9 cellular contexts compared by ENCODE assay signal in the genomic region with DNA sequence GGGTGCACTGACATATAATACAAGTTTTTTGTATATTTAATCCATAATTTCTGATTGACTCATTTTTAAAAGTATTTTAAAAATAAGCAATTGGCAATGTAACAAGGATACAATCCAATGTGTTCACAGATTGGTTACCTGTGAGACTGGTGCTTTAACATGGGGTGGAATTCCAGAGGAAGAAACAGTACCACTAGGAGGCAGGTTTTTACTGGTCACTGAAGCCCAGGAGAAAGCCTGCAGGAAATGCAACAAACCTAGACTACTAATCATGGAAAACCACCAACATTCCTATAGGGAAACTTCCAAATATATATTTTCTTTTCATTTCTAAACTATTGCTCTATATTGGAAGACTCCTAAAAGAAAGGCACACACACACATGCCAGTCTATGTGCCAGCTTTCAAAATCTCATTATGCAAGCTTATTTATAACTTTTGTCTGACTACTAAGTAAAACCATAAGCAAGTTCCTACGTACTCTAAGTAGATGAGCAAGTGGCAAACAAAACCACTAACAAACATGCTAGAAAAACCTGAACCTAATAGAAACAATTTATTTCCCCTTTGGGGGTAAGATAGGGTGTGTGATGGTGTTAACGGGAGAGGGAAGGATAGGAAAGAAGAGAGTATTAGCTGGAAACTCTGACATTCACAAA. TPM values are rescaled to one million over a fixed set of nuclear protein-coding genes. Genes with fewer than 3 reads are reported as not detected.
DNase-seq lines count a peak whose midpoint lies in the region; FAIRE-seq and TF ChIP-seq lines count a peak whose summit lies in the region.
"Had no signal": no experiment of that assay in that cellular context is flagged by ENCODE, and none has a peak within 500 bp of the region (broad histone marks: within the 10 kb centered on the region; RNA-seq: fewer than 3 reads in every experiment).

No MANE protein-coding gene starts in this region.

- TF ChIP-seq CTCF in RWPE1 (conservative IDR thresholded peaks at IDR 0.05; ENCODE audit: low read depth) (peak; percentile 20), fibroblast of lung (conservative IDR thresholded peaks at IDR 0.05 in 1 of 2, IDR thresholded peaks at IDR 0.05 in 1 of 2; ENCODE audit: low read depth in 1 of 2, low read length in 2 of 2) (peak; percentile 54)

- H3K27ac Mint-ChIP-seq in T-helper 1 cell treated with Interleukin-12 subunit alpha and Interleukin-12 subunit beta and Interleukin-4 antibody, amounts not matched to agents 30 μg/mL and 1 μg/mL, for 36 hours: peak overlapping the region; percentile 93

- 79 to 81% (median 80%) methylated on average over 2 of the region's 2 CpGs for WGBS in small intestine, 3 donors

- no peak overlapping the region for H2AFZ ChIP-seq in fibroblast of lung (ENCODE audit: low read length)
- H2AFZ ChIP-seq: parathyroid adenoma had no signal

- H3K4me3 ChIP-seq in fibroblast of lung (replicated peaks in 1 of 4; ENCODE audit: control extremely low read depth in 1 of 4, insufficient read depth in 1 of 4, low read depth in 3 of 4, low read length in 4 of 4) (no peak overlapping the region), small intestine (ENCODE audit: low read depth in 1 of 2, low read length in 2 of 2) (no peak overlapping the region)

- H3K9me3 ChIP-seq in fibroblast of lung (ENCODE audit: control insufficient read depth, insufficient read depth, low read depth, low read length): no peaks in the 10 kb centered on the region
- H3K9me3 ChIP-seq in small intestine (ENCODE audit: control insufficient read depth, low read depth): no peaks in the 10 kb centered on the region

- CTCF ChIA-PET in RWPE1 (lab: Yijun Ruan, JAX): no interaction called here

- peaks cover 44% of the 10 kb centered on the region for H3K4me1 Mint-ChIP-seq in T-helper 1 cell treated with Interleukin-12 subunit alpha and Interleukin-12 subunit beta and Interleukin-4 antibody, amounts not matched to agents 30 μg/mL and 1 μg/mL, for 36 hours (ENCODE audit: low read depth)

- peak overlapping the region; percentile 64 for H3K4me3 Mint-ChIP-seq in T-helper 1 cell treated with Interleukin-12 subunit alpha and Interleukin-12 subunit beta and Interleukin-4 antibody, amounts not matched to agents 30 μg/mL and 1 μg/mL, for 36 hours

- H3K27me3 Mint-ChIP-seq in T-helper 1 cell treated with Interleukin-12 subunit alpha and Interleukin-12 subunit beta and Interleukin-4 antibody, amounts not matched to agents 30 μg/mL and 1 μg/mL, for 36 hours (ENCODE audit: low read depth): no peaks in the 10 kb centered on the region

- no peaks in the 10 kb centered on the region for H4K20me1 ChIP-seq in fibroblast of lung (ENCODE audit: control insufficient read depth, extremely low read depth, insufficient read depth, low read length)

- peaks cover 3% of the 10 kb centered on the region for H3K4me1 ChIP-seq in fibroblast of lung (ENCODE audit: control insufficient read depth, extremely low read depth, insufficient read depth, low read length)
- no peaks in the 10 kb centered on the region for H3K4me1 ChIP-seq in small intestine (ENCODE audit: control insufficient read depth in 2 of 2, insufficient read depth in 1 of 2, low read depth in 1 of 2, low read length in 1 of 2)
- H3K4me1 ChIP-seq: parathyroid adenoma had no signal

- no peak overlapping the region for H3K9ac ChIP-seq in fibroblast of lung (ENCODE audit: insufficient read depth, low read length)
- H3K9ac ChIP-seq: parathyroid adenoma had no signal

- POLR2A ChIA-PET in RWPE1 (lab: Yijun Ruan, JAX; ENCODE audit: low non-redundant PET): no interaction called here

- FAIRE-seq in small intestine (lab: Jason Lieb, UNC): no peak

- H3K4me2 ChIP-seq in fibroblast of lung (ENCODE audit: extremely low read depth, insufficient read depth, low read length): no peak overlapping the region

- H3K27me3 ChIP-seq in fibroblast of lung (ENCODE audit: control insufficient read depth, insufficient read depth, low read length) (no peaks in the 10 kb centered on the region), small intestine (ENCODE audit: control insufficient read depth in 2 of 2, insufficient read depth in 2 of 2, low read length in 2 of 2) (no peaks in the 10 kb centered on the region)

- H3K27ac ChIP-seq in RWPE1 (no peak overlapping the region), fibroblast of lung (ENCODE audit: insufficient read depth, low read length) (no peak overlapping the region), small intestine (ENCODE audit: low read depth in 1 of 2, low read length in 1 of 2) (no peak overlapping the region)
- H3K27ac ChIP-seq: parathyroid adenoma had no signal

- H3K36me3 Mint-ChIP-seq in T-helper 1 cell treated with Interleukin-12 subunit alpha and Interleukin-12 subunit beta and Interleukin-4 antibody, amounts not matched to agents 30 μg/mL and 1 μg/mL, for 36 hours (ENCODE audit: low read depth): peaks cover 52% of the 10 kb centered on the region

- H3K36me3 ChIP-seq in fibroblast of lung (ENCODE audit: control insufficient read depth, insufficient read depth, low read length) (peaks cover 10% of the 10 kb centered on the region), small intestine (ENCODE audit: control insufficient read depth in 2 of 2, insufficient read depth in 2 of 2, low read length in 2 of 2) (peaks cover 2 to 14% of the 10 kb centered on the region in 2 donors)

- no peaks in the 10 kb centered on the region for H3K9me3 Mint-ChIP-seq in T-helper 1 cell treated with Interleukin-12 subunit alpha and Interleukin-12 subunit beta and Interleukin-4 antibody, amounts not matched to agents 30 μg/mL and 1 μg/mL, for 36 hours

- peaks cover 14% of the 10 kb centered on the region for H3K79me2 ChIP-seq in fibroblast of lung (ENCODE audit: control insufficient read depth, insufficient read depth, low read length)

- DNase-seq in T-helper 1 cell (no peak), RWPE1 (ENCODE audit: low spot score) (no peak), fibroblast of lung (ENCODE audit: low read depth in 2 of 2) (peak; percentile 44 to 48), small intestine (peak; percentile 60), cerebellum (ENCODE audit: low spot score) (no peak), DMS79 (lab: John Stamatoyannopoulos, UW) (no peak)
- no peak for DNase-seq in stimulated activated CD4-positive, alpha-beta T cell treated with anti-CD3 and anti-CD28 coated beads, Interleukin-4, amount 100 ng/mL, for 1 hour

RNA-seq across cellular contexts. Expression of gene G3BP2, which starts 19.2 kb away (rescaled TPM):
- total RNA-seq in fibroblast of lung: 140 and 143 TPM in 2 replicates
- 124 and 143 TPM in 2 replicates for polyA plus RNA-seq in fibroblast of lung
- polyA plus RNA-seq in fibroblast of lung (2012): 85.9 and 98.8 TPM in 2 replicates
- 10.6 and 12.2 TPM in 2 replicates for polyA minus RNA-seq in fibroblast of lung (ENCODE audit: low replicate concordance)
- polyA plus RNA-seq in small intestine: 10 to 100 TPM; 44.1 to 52.1 (median 47.8) TPM
- 186 TPM for total RNA-seq in cerebellum

RNA-seq across cellular contexts. Expression of gene CDKL2, which starts 23.6 kb away (rescaled TPM):
- total RNA-seq in fibroblast of lung (1.8 and 2.3 TPM in 2 replicates), cerebellum (34.6 TPM)
- polyA plus RNA-seq in fibroblast of lung (0.40 and 0.44 TPM in 2 replicates), small intestine (under 1 TPM in 1 of 3 donors, not detected in 2; 0.33 TPM)
- 0.17 and 0.22 TPM in 2 replicates for polyA plus RNA-seq in fibroblast of lung (2012)
- polyA minus RNA-seq in fibroblast of lung (ENCODE audit: low replicate concordance): not detected in 2 replicates

Comparison
In these comparisons a context has a peak if more than half of its experiments do, and no peak if none do; other contexts are left out.
1. DNase-seq: peak in fibroblast of lung (2 of 2) and small intestine (single experiment); none in T-helper 1 cell (0 of 5), RWPE1 (single experiment), cerebellum (single experiment), DMS79 (single experiment) and stimulated activated CD4-positive, alpha-beta T cell treated with anti-CD3 and anti-CD28 coated beads, Interleukin-4, amount 100 ng/mL, for 1 hour (single experiment).
2. RNA of gene CDKL2, which starts 23.6 kb away (total RNA-seq): 34.6 TPM in cerebellum (single experiment); 1.8 to 2.3 TPM in fibroblast of lung; every median in the first group is over 10 times any median in the second.